Comparison of ENCODE assay signal across 7 cellular contexts in the genomic region with DNA sequence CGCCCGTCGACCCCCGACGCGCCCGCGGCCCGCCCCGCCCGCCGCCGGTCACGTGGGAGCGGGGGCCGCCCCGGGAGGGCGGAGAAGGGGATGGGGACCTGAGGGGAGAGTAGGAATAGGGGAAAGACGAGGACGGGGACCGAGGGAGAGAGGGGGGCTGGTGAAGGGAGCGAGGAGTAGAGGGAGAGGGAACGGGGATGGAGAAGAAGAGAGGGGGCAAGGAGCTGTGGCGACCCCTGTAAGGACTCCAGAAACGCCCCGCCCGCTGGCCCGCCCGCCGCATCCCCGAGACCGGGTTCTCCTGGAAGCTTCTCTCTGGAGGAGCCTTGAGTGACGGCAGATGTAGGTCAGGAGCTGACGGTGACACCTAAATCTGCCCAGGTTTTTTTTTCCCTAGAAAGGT. TPM values are rescaled to one million over a fixed set of nuclear protein-coding genes. Genes with fewer than 3 reads are reported as not detected.
DNase-seq lines count a peak whose midpoint lies in the region; ATAC-seq, FAIRE-seq and TF ChIP-seq lines count a peak whose summit lies in the region.

No MANE protein-coding gene starts in this region.

- H4K5ac ChIP-seq in H1 (ENCODE audit: insufficient read length, low read depth, low read length) = no peak overlapping the region

- ATAC-seq in GM19452 (IDR thresholded peaks at IDR 0.05; ENCODE audit: unreplicated experiment) = peak; percentile 24

- H3K18ac ChIP-seq in H1 (ENCODE audit: extremely low read depth, low read length) = no peak overlapping the region; the same call in 1 of the 2 replicates

- H3K4me2 ChIP-seq in DOHH2 (ENCODE audit: low read length) (peak overlapping the region; percentile 86), H1 (ENCODE audit: insufficient read depth in 1 of 2, low read depth in 2 of 2, low read length in 2 of 2) (peak overlapping the region; percentile 68 to 76)

- no peak for TF ChIP-seq EP300 in H1 (IDR thresholded peaks at IDR 0.05; ENCODE audit: borderline replicate concordance in 1 of 2, low read depth in 2 of 2, low read length in 2 of 2)

- H3K79me1 ChIP-seq in H1 (ENCODE audit: low read depth, low read length) = peaks cover 5% of the 10 kb centered on the region

- CTCF ChIA-PET in H1 (lab: Charles Lee; ENCODE audit: partially characterized antibody) = interaction anchor here (0.6 to 0.9 kb wide), 4 partner anchors 10 to 194 kb away, joined by 3 to 4 read pairs (median 3); no protein-coding TSS in a partner anchor

- peak; percentile 6 for DNase-seq in HT-29 (ENCODE audit: low spot score)
- DNase-seq in T-helper 1 cell = peak in 3 of 5 donors; percentile 8 to 28 (median 24)
- DNase-seq in H1 (ENCODE audit: low read depth in 1 of 2, low spot score in 2 of 2) = peak in 1 of 2 experiments; percentile 71
- peak in 1 of 2 donors; percentile 72 for DNase-seq in tibial artery

- H4K91ac ChIP-seq in H1 (replicated peaks; ENCODE audit: insufficient read length, low read length) = no peak overlapping the region

- no peak for FAIRE-seq in H1 (lab: Jason Lieb, UNC)

- no peak for TF ChIP-seq CTCF in DOHH2 (IDR thresholded peaks at IDR 0.05; ENCODE audit: low read depth, low read length, poor library complexity, severe bottlenecking)
- TF ChIP-seq CTCF in H1 (IDR thresholded peaks at IDR 0.05; ENCODE audit: control extremely low read depth in 1 of 3, insufficient read depth in 1 of 3, low read depth in 1 of 3, low read length in 3 of 3) = no peak
- TF ChIP-seq CTCF in tibial artery (IDR thresholded peaks at IDR 0.05) = no peak

- peaks cover 13% of the 10 kb centered on the region for H3F3A ChIP-seq in DOHH2 (ENCODE audit: control insufficient read depth, insufficient read depth)

- H3K4me1 ChIP-seq in DOHH2 (ENCODE audit: control insufficient read depth, low read length) (peaks cover 45% of the 10 kb centered on the region), H1 (replicated peaks in 1 of 4; ENCODE audit: control insufficient read depth in 3 of 4, insufficient read depth in 4 of 4, low read length in 3 of 4) (peaks cover 4 to 22% (median 17%) of the 10 kb centered on the region in 4 experiments), mesodermal cell (ENCODE audit: control insufficient read depth, insufficient read depth, low read length, poor library complexity, severe bottlenecking) (peaks cover 32% of the 10 kb centered on the region), tibial artery (peaks cover 0 to 27% (median 16%) of the 10 kb centered on the region in 4 donors)

- H2BK5ac ChIP-seq in H1 (ENCODE audit: low read depth, low read length) = no peak overlapping the region

- H4K20me1 ChIP-seq in DOHH2 (ENCODE audit: control insufficient read depth, insufficient read depth, low read depth, low read length) = peaks cover 13% of the 10 kb centered on the region
- H4K20me1 ChIP-seq in H1 (replicated peaks in 1 of 2; ENCODE audit: control insufficient read depth in 1 of 2, insufficient read depth in 2 of 2, low read length in 2 of 2) = peaks cover 10 to 23% of the 10 kb centered on the region in 2 experiments

- no peak overlapping the region for H2BK20ac ChIP-seq in H1 (ENCODE audit: low read length)

- H3K27me3 ChIP-seq in DOHH2 (ENCODE audit: control insufficient read depth, low read length) = no peaks in the 10 kb centered on the region
- no peaks in the 10 kb centered on the region for H3K27me3 ChIP-seq in H1 (replicated peaks in 1 of 4; ENCODE audit: control insufficient read depth in 3 of 4, extremely low read depth in 1 of 4, insufficient read depth in 3 of 4, low read length in 3 of 4)
- H3K27me3 ChIP-seq in tibial artery = no peaks in the 10 kb centered on the region

- H3K9me3 ChIP-seq in DOHH2 (ENCODE audit: control insufficient read depth, insufficient read depth, low read length) (peaks cover 6% of the 10 kb centered on the region; the same call in 1 of the 2 replicates), H1 (ENCODE audit: insufficient read depth in 2 of 2, low read depth in 1 of 2, low read length in 1 of 2) (no peaks in the 10 kb centered on the region; a peak in 1 of 4 replicates), mesodermal cell (ENCODE audit: control insufficient read depth, low read length) (peaks cover 4% of the 10 kb centered on the region), tibial artery (no peaks in the 10 kb centered on the region)

- intact Hi-C loops in tibial artery (cut with DNase I; ENCODE audit: low total_unique reads) = loop anchor here (2.0 to 10.0 kb wide), 2 partner anchors 77 to 155 kb away; partner anchors contain the start of gene SLC66A2

- no peak for TF ChIP-seq RAD21 in H1 (IDR thresholded peaks at IDR 0.05 in 1 of 2, conservative IDR thresholded peaks at IDR 0.05 in 1 of 2; ENCODE audit: low read depth in 2 of 2, low read length in 2 of 2)

- H3K14ac ChIP-seq in H1 (ENCODE audit: insufficient read length) = no peak overlapping the region

- H3K56ac ChIP-seq in H1 (replicated peaks; ENCODE audit: insufficient read length, low read depth, low read length) = no peak overlapping the region

- H3K9ac ChIP-seq in H1 (replicated peaks in 1 of 4; ENCODE audit: extremely low read depth in 1 of 4, low read depth in 3 of 4, low read length in 3 of 4) = peak overlapping the region; percentile 53 to 99 (median 85); a peak in 5 of 7 replicates

- H3K36me3 ChIP-seq in DOHH2 (ENCODE audit: control insufficient read depth, low read length) = peaks cover 32% of the 10 kb centered on the region
- peaks cover 0 to 8% (median 0%) of the 10 kb centered on the region in 4 experiments; a peak in 2 of 8 replicates for H3K36me3 ChIP-seq in H1 (ENCODE audit: control insufficient read depth in 2 of 4, insufficient read depth in 4 of 4, low read length in 3 of 4)
- peaks cover 10% of the 10 kb centered on the region for H3K36me3 ChIP-seq in mesodermal cell (ENCODE audit: control insufficient read depth, insufficient read depth, low read length)
- no peaks in the 10 kb centered on the region for H3K36me3 ChIP-seq in tibial artery

- WGBS in H1 (ENCODE audit: extremely low coverage in 1 of 2, insufficient coverage in 1 of 2, insufficient read length in 1 of 2, insufficient replicate concordance in 2 of 2, low coverage in 1 of 2, low lambda C conversion rate in 2 of 2, missing lambda C conversion rate in 1 of 2), 2 experiments = 11% methylated on average over 8 of the region's 34 CpGs; no CpG with 5 or more reads in 1 of the 2 experiments
- WGBS in mesodermal cell (ENCODE audit: insufficient coverage in 2 of 2), 2 experiments = 0 to 1% methylated on average over 29 to 32 of the region's 34 CpGs

- no peak for TF ChIP-seq POLR2A in H1 (IDR thresholded peaks at IDR 0.05; ENCODE audit: control extremely low read depth in 1 of 2, low read depth in 2 of 2, low read length in 2 of 2)

- no peak overlapping the region for H2AFZ ChIP-seq in H1 (ENCODE audit: low read length)

- no peak overlapping the region for H3K27ac ChIP-seq in DOHH2 (ENCODE audit: low read depth, low read length)
- H3K27ac ChIP-seq in H1 (ENCODE audit: low read depth, low read length) = no peak overlapping the region; the same call in 1 of the 2 replicates
- peak overlapping the region; percentile 98 for H3K27ac ChIP-seq in mesodermal cell (ENCODE audit: low read depth, low read length, severe bottlenecking)
- H3K27ac ChIP-seq in tibial artery = peak overlapping the region; percentile 81 to 92

- no peak overlapping the region for H2AK5ac ChIP-seq in H1 (ENCODE audit: low read depth, low read length)

- H3K23me2 ChIP-seq in H1 (ENCODE audit: low read depth, low read length) = peaks cover 4% of the 10 kb centered on the region; the same call in 1 of the 2 replicates

- H3K9me2 ChIP-seq in DOHH2 (replicated peaks; ENCODE audit: control insufficient read depth, low read length) = no peaks in the 10 kb centered on the region

- H3K4ac ChIP-seq in H1 (replicated peaks; ENCODE audit: insufficient read length, low read depth, low read length) = no peak overlapping the region

- H3K79me2 ChIP-seq in DOHH2 (ENCODE audit: control insufficient read depth, low read length) (peaks cover 52% of the 10 kb centered on the region), H1 (ENCODE audit: control insufficient read depth in 1 of 2, insufficient read depth in 2 of 2, low read length in 2 of 2) (peaks cover 34 to 51% of the 10 kb centered on the region in 2 experiments)

- H3K23ac ChIP-seq in H1 (ENCODE audit: insufficient read length) = no peak overlapping the region

- H3K4me3 ChIP-seq in DOHH2 (ENCODE audit: low read length) = peak overlapping the region; percentile 85
- peak overlapping the region; percentile 62 to 91 (median 75) for H3K4me3 ChIP-seq in H1 (ENCODE audit: extremely low read depth in 1 of 4, insufficient read depth in 2 of 4, low read depth in 3 of 4, low read length in 4 of 4)
- peak overlapping the region; percentile 69 for H3K4me3 ChIP-seq in mesodermal cell (ENCODE audit: extremely low read depth, insufficient read depth, low read length, poor library complexity, severe bottlenecking)
- peak overlapping the region; percentile 63 to 69 for H3K4me3 ChIP-seq in tibial artery

- no peak overlapping the region for H4K8ac ChIP-seq in H1 (ENCODE audit: extremely low read depth, insufficient read depth, low read length)

- H2BK12ac ChIP-seq in H1 (ENCODE audit: low read depth, low read length) = no peak overlapping the region

- H2BK15ac ChIP-seq in H1 (ENCODE audit: low read length) = no peak overlapping the region

- POLR2A ChIA-PET in H1 (lab: Charles Lee; ENCODE audit: partially characterized antibody) = interaction anchor here (0.6 to 1.4 kb wide), 19 partner anchors 8 to 122 kb away, joined by 3 to 9 read pairs (median 4); partner anchors contain the start of genes RBFA and TXNL4A

- no peak overlapping the region for H2BK120ac ChIP-seq in H1 (replicated peaks; ENCODE audit: low read depth, low read length)

RNA-seq across cellular contexts. Expression of gene ADNP2, which starts 0.6 kb away (rescaled TPM):
- 14.8 and 17.3 TPM in 2 replicates for total RNA-seq in HT-29 (2014; rRNA removed; shearing (Covaris generic))
- total RNA-seq in H1 (2021; fragmentation: NEBNext Ultra II Directional; extraction: Animal tissue kit (Norgen Biotek cat#: 25700)) = 61.1 and 61.6 TPM in 2 replicates
- 25.1 and 28.5 TPM in 2 replicates for polyA plus RNA-seq in H1 (2011; rRNA removed)
- polyA plus RNA-seq in H1 (2011; cell fraction: cytosol; rRNA removed) = 23.0 TPM
- 28.0 TPM for polyA plus RNA-seq in H1 (2011; cell fraction: nucleus; rRNA removed)
- 29.6 to 36.5 TPM (median 31.7 TPM) in 4 replicates for polyA plus RNA-seq in H1 (2012, experiment 1 of 2)
- polyA plus RNA-seq in H1 (2012, experiment 2 of 2) = 5.6 TPM
- polyA plus RNA-seq in H1 (2013, experiment 1 of 2) = 25.7 TPM
- polyA plus RNA-seq in H1 (2013, experiment 2 of 2) = 26.9 TPM
- polyA minus RNA-seq in H1 (2011; rRNA and poly(A)+ RNA removed) = 63.8 and 67.0 TPM in 2 replicates
- polyA minus RNA-seq in H1 (2011; cell fraction: cytosol; rRNA and poly(A)+ RNA removed) = 36.8 TPM
- polyA minus RNA-seq in H1 (2011; cell fraction: nucleus; rRNA and poly(A)+ RNA removed) = 34.9 TPM
- polyA plus RNA-seq in mesodermal cell (2013, experiment 1 of 2) = 36.7 TPM
- 40.2 TPM for polyA plus RNA-seq in mesodermal cell (2013, experiment 2 of 2)

Comparison
In these comparisons a context has a peak if more than half of its experiments do, and no peak if none do; other contexts are left out.
1. H3K27ac ChIP-seq: peak in mesodermal cell (single experiment) and tibial artery (2 of 2); none in DOHH2 (single experiment) and H1 (single experiment).
2. Peak in every context shown above with its lines, with median percentiles within 50 percentile points of each other: H3K4me3 ChIP-seq.